3 cellular contexts compared by ENCODE assay signal in genomic region chr20:58218665-58219341, GRCh38.
TF ChIP-seq lines count a peak whose summit lies in the region.

No MANE protein-coding gene starts in this region.

TF ChIP-seq in SK-N-SH, 30 proteins besides CTCF, POLR2A, EP300 and RAD21:
- no peak for TF ChIP-seq GABPA (IDR thresholded peaks at IDR 0.05; ENCODE audit: low read depth)

TF ChIP-seq in SK-N-SH treated with all-trans-retinoic acid at 6 μM for 48 hours, 23 proteins besides CTCF, POLR2A, EP300 and RAD21:
- TF ChIP-seq CSRNP3 (CRISPR knock-in tag; IDR thresholded peaks at IDR 0.05) (no peak), RARB (CRISPR knock-in tag; IDR thresholded peaks at IDR 0.05) (no peak), BACH2 (CRISPR knock-in tag; IDR thresholded peaks at IDR 0.05; ENCODE audit: borderline replicate concordance) (no peak), CREB5 (CRISPR knock-in tag; IDR thresholded peaks at IDR 0.05; ENCODE audit: low read depth) (no peak), PPARA (CRISPR knock-in tag; IDR thresholded peaks at IDR 0.05; ENCODE audit: borderline replicate concordance) (no peak), ZNF565 (CRISPR knock-in tag; conservative IDR thresholded peaks at IDR 0.05; ENCODE audit: low read depth) (no peak), ZNF8 (CRISPR knock-in tag; IDR thresholded peaks at IDR 0.05) (no peak), ZC3H10 (CRISPR knock-in tag; IDR thresholded peaks at IDR 0.05) (no peak), ZNF70 (CRISPR knock-in tag; IDR thresholded peaks at IDR 0.05) (no peak), SNAI2 (CRISPR knock-in tag; IDR thresholded peaks at IDR 0.05) (no peak), TCF4 (CRISPR knock-in tag; IDR thresholded peaks at IDR 0.05; ENCODE audit: borderline replicate concordance) (no peak), ISL1 (CRISPR knock-in tag; IDR thresholded peaks at IDR 0.05) (no peak)
- TF ChIP-seq, protein P1, sequence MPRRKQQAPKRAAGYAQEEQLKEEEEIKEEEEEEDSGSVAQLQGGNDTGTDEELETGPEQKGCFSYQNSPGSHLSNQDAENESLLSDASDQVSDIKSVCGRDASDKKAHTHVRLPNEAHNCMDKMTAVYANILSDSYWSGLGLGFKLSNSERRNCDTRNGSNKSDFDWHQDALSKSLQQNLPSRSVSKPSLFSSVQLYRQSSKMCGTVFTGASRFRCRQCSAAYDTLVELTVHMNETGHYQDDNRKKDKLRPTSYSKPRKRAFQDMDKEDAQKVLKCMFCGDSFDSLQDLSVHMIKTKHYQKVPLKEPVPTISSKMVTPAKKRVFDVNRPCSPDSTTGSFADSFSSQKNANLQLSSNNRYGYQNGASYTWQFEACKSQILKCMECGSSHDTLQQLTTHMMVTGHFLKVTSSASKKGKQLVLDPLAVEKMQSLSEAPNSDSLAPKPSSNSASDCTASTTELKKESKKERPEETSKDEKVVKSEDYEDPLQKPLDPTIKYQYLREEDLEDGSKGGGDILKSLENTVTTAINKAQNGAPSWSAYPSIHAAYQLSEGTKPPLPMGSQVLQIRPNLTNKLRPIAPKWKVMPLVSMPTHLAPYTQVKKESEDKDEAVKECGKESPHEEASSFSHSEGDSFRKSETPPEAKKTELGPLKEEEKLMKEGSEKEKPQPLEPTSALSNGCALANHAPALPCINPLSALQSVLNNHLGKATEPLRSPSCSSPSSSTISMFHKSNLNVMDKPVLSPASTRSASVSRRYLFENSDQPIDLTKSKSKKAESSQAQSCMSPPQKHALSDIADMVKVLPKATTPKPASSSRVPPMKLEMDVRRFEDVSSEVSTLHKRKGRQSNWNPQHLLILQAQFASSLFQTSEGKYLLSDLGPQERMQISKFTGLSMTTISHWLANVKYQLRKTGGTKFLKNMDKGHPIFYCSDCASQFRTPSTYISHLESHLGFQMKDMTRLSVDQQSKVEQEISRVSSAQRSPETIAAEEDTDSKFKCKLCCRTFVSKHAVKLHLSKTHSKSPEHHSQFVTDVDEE (CRISPR knock-in tag; IDR thresholded peaks at IDR 0.05), result no peak

TF ChIP-seq in K562, 482 proteins besides CTCF, POLR2A, EP300 and RAD21:
- TF ChIP-seq, protein P2, sequence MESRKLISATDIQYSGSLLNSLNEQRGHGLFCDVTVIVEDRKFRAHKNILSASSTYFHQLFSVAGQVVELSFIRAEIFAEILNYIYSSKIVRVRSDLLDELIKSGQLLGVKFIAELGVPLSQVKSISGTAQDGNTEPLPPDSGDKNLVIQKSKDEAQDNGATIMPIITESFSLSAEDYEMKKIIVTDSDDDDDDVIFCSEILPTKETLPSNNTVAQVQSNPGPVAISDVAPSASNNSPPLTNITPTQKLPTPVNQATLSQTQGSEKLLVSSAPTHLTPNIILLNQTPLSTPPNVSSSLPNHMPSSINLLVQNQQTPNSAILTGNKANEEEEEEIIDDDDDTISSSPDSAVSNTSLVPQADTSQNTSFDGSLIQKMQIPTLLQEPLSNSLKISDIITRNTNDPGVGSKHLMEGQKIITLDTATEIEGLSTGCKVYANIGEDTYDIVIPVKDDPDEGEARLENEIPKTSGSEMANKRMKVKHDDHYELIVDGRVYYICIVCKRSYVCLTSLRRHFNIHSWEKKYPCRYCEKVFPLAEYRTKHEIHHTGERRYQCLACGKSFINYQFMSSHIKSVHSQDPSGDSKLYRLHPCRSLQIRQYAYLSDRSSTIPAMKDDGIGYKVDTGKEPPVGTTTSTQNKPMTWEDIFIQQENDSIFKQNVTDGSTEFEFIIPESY (CRISPR knock-in tag; IDR thresholded peaks at IDR 0.05), result no peak
- TF ChIP-seq HMG20B (CRISPR knock-in tag; IDR thresholded peaks at IDR 0.05), result no peak
- peak; percentile 40 for TF ChIP-seq ZNF280A (IDR thresholded peaks at IDR 0.05; ENCODE audit: low read depth, partially characterized antibody)
- TF ChIP-seq ZNF668 (CRISPR knock-in tag; IDR thresholded peaks at IDR 0.05), result no peak
- TF ChIP-seq CBX3 (IDR thresholded peaks at IDR 0.05; ENCODE audit: borderline replicate concordance in 1 of 2, low read length in 2 of 2), result 0 out of 3 replicates have a peak, but pooled peaks of 1 of the 2 experiments have one; percentile 26
- no peak for TF ChIP-seq HNRNPL (IDR thresholded peaks at IDR 0.05; ENCODE audit: low read depth, low read length)
- no peak for TF ChIP-seq TAF1 (IDR thresholded peaks at IDR 0.05; ENCODE audit: control insufficient read depth, extremely low read depth, insufficient read depth, low read length, severe bottlenecking)
- peak in 1 of 2 experiments; percentile 60; a peak in 1 of 4 replicates for TF ChIP-seq TRIM24 (IDR thresholded peaks at IDR 0.05)
- peak; percentile 74; the same call in 1 of the 2 replicates for TF ChIP-seq TRIM28 (IDR thresholded peaks at IDR 0.05)
TF ChIP-seq in K562: peak in this region for 4.
